ENCODE assay signal across 6 cellular contexts in the genomic region with DNA sequence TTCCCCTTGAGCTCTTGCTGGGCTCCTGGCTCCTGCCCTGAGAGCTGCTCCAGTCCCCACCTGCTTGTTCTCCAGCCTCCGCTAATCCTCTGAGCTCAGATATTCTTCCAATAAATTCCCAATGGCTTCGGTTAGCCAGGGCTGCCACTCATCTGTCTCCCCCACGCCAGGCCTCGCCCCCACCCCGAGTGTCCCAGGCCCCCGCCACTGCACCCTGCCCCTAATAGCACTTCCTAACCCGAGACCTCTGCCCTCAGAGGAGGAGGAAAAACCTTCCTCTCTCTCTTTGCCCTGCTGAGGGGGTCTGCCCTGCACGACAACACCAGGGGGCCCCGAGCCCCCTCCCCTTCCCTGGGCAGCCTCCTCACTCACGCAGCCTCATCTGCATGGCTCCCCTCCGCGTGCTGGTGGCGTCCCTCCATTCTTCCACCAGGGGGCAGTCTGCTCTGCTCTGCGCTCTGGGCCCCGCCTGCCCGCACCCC. TPM values are rescaled to one million over a fixed set of nuclear protein-coding genes. Genes with fewer than 3 reads are reported as not detected.
DNase-seq lines count a peak whose midpoint lies in the region; ATAC-seq and TF ChIP-seq lines count a peak whose summit lies in the region.

No MANE protein-coding gene starts in this region.

- no TSS peak for BruUV-seq in Calu3 (replicated peaks; lab: Mats Ljungman, UMichigan)

- peaks cover 13% of the 10 kb centered on the region for H3K27me3 Mint-ChIP-seq in Calu3 (ENCODE audit: unreplicated experiment)

- peak; percentile 42 for DNase-seq in Calu3
- DNase-seq in NCI-H69 (lab: John Stamatoyannopoulos, UW): peak; percentile 50
- peak; percentile 47 for DNase-seq in cerebellum (ENCODE audit: low spot score)
- DNase-seq in psoas muscle: peak in 1 of 2 donors; percentile 66

- H3K36me3 ChIP-seq in psoas muscle (ENCODE audit: insufficient read depth in 1 of 2, low read depth in 1 of 2): no peaks in the 10 kb centered on the region

- H3K9me3 Mint-ChIP-seq in Calu3 (ENCODE audit: low read depth, unreplicated experiment): no peaks in the 10 kb centered on the region

- H3K4me1 Mint-ChIP-seq in Calu3 (ENCODE audit: low read depth, unreplicated experiment): peaks cover 10% of the 10 kb centered on the region

- no peaks in the 10 kb centered on the region for H3K4me1 ChIP-seq in psoas muscle

- no peak for TF ChIP-seq CTCF in Calu3 (IDR thresholded peaks at IDR 0.05; ENCODE audit: unreplicated experiment)
- TF ChIP-seq CTCF in psoas muscle (IDR thresholded peaks at IDR 0.05): peak; percentile 27

- CTCF ChIA-PET in Calu3 (lab: Charles Lee): no interaction called here

- no peak overlapping the region for H3K27ac Mint-ChIP-seq in Calu3 (ENCODE audit: unreplicated experiment)

- H3K27ac ChIP-seq in psoas muscle: no peak overlapping the region

- H3K4me3 ChIP-seq in psoas muscle: no peak overlapping the region

- H3K27me3 ChIP-seq in psoas muscle (ENCODE audit: insufficient read depth in 3 of 3, low read length in 2 of 3): no peaks in the 10 kb centered on the region

- ATAC-seq in psoas muscle (peak in 2 of 4 donors; percentile 55 to 70), HG02885 (IDR thresholded peaks at IDR 0.05; ENCODE audit: poor library complexity, unreplicated experiment) (no peak), GM18909 (IDR thresholded peaks at IDR 0.05; ENCODE audit: poor library complexity, unreplicated experiment) (no peak)

- WGBS in psoas muscle, 3 donors: 5 to 9% (median 7%) methylated on average over 15 to 16 of the region's 16 CpGs

- no peak overlapping the region for H3K4me3 Mint-ChIP-seq in Calu3 (ENCODE audit: low read depth, unreplicated experiment)

- no peaks in the 10 kb centered on the region for H3K9me3 ChIP-seq in psoas muscle

- intact Hi-C loops in Calu3 (cut with micrococcal nuclease; ENCODE audit: unreplicated experiment) (no loop called here), psoas muscle (cut with DNase I) (no loop called here)

- H3K36me3 Mint-ChIP-seq in Calu3 (ENCODE audit: insufficient read depth, unreplicated experiment): no peaks in the 10 kb centered on the region

RNA-seq across cellular contexts. Expression of gene LCN15, which starts 5.4 kb away (rescaled TPM):
- total RNA-seq in Calu3 (2022) (not detected in 2 replicates), cerebellum (not detected), psoas muscle (under 1 TPM in 1 of 4 donors, not detected in 3; 0.22 TPM)
- 1 to 10 TPM in 1 of 3 donors, under 1 TPM in 1, not detected in 1; 0.14 to 1.4 TPM for polyA plus RNA-seq in psoas muscle

RNA-seq across cellular contexts. Expression of gene LCN8, which starts 11.7 kb away (rescaled TPM):
- not detected in 2 replicates for total RNA-seq in Calu3 (2022)
- total RNA-seq in cerebellum: not detected
- 1 to 10 TPM in 1 of 4 donors, under 1 TPM in 2, not detected in 1; 0.44 to 1.5 (median 0.50) TPM for total RNA-seq in psoas muscle
- polyA plus RNA-seq in psoas muscle: under 1 TPM in 2 of 3 donors, not detected in 1; 0.16 to 0.17 TPM

RNA-seq across cellular contexts. Expression of gene TMEM141, which starts 21.4 kb away (rescaled TPM):
- total RNA-seq in Calu3 (2022) (64.1 and 75.8 TPM in 2 replicates), cerebellum (14.7 TPM), psoas muscle (10 to 100 TPM; 32.0 to 49.1 (median 45.9) TPM)
- 10 to 100 TPM; 49.3 to 89.1 (median 65.1) TPM for polyA plus RNA-seq in psoas muscle

RNA-seq across cellular contexts. Expression of gene LCN6, which starts 21.4 kb away (rescaled TPM):
- total RNA-seq in Calu3 (2022) (not detected in 2 replicates), cerebellum (not detected), psoas muscle (10 to 100 TPM in 1 of 4 donors, 1 to 10 TPM in 2, under 1 TPM in 1; 0.44 to 14.7 (median 5.5) TPM)
- 10 to 100 TPM; 10.7 to 15.0 (median 10.8) TPM for polyA plus RNA-seq in psoas muscle

RNA-seq across cellular contexts. Expression of gene CCDC183, which starts 26.4 kb away (rescaled TPM):
- total RNA-seq in Calu3 (2022) (0.38 TPM in 1 of 2 replicates, not detected in the other), cerebellum (1.7 TPM), psoas muscle (not detected)
- under 1 TPM in 2 of 3 donors, not detected in 1; 0.03 to 0.08 TPM for polyA plus RNA-seq in psoas muscle
